ENCODE assay signal across 21 cellular contexts in genomic region chr1:223853748-223854147, GRCh38. TPM values are rescaled to one million over a fixed set of nuclear protein-coding genes. Genes with fewer than 3 reads are reported as not detected.
DNase-seq lines count a peak whose midpoint lies in the region; ATAC-seq and TF ChIP-seq lines count a peak whose summit lies in the region.
"Had no signal": no experiment of that assay in that cellular context is flagged by ENCODE, and none has a peak within 500 bp of the region (broad histone marks: within the 10 kb centered on the region; RNA-seq: fewer than 3 reads in every experiment).

No MANE protein-coding gene starts in this region.

- H3K4me1 ChIP-seq in DND-41 (ENCODE audit: insufficient read depth, low read length) (no peaks in the 10 kb centered on the region), MM.1S (ENCODE audit: low read length) (peaks cover 30% of the 10 kb centered on the region), tibial nerve (no peaks in the 10 kb centered on the region)

- H3K27ac ChIP-seq in DND-41 (ENCODE audit: low read length) (no peak overlapping the region), MM.1S (ENCODE audit: low read length) (no peak overlapping the region), tibial nerve (no peak overlapping the region)
- H3K27ac ChIP-seq: HL-60 had no signal

- H3K27me3 ChIP-seq in DND-41 (ENCODE audit: insufficient read depth, low read length, poor library complexity): peaks cover 5% of the 10 kb centered on the region
- H3K27me3 ChIP-seq in MM.1S (replicated peaks; ENCODE audit: insufficient read depth, low read length): no peaks in the 10 kb centered on the region
- H3K27me3 ChIP-seq in tibial nerve: no peaks in the 10 kb centered on the region

- no peak for TF ChIP-seq POLR2A in tibial nerve (IDR thresholded peaks at IDR 0.05)

- H3K9me3 ChIP-seq in DND-41 (ENCODE audit: insufficient read depth, low read length, severe bottlenecking): no peaks in the 10 kb centered on the region
- no peaks in the 10 kb centered on the region for H3K9me3 ChIP-seq in MM.1S (replicated peaks; ENCODE audit: insufficient read depth, low read length)
- H3K9me3 ChIP-seq in tibial nerve: no peaks in the 10 kb centered on the region

- peaks cover 12% of the 10 kb centered on the region for H3F3A ChIP-seq in MM.1S (ENCODE audit: insufficient read depth, low read length)

- no peaks in the 10 kb centered on the region for H3K79me2 ChIP-seq in DND-41 (ENCODE audit: insufficient read depth, low read length)
- no peaks in the 10 kb centered on the region for H3K79me2 ChIP-seq in MM.1S (ENCODE audit: low read length)

- H2AFZ ChIP-seq in DND-41 (ENCODE audit: low read depth, low read length) (no peak overlapping the region), MM.1S (ENCODE audit: low read length) (no peak overlapping the region)

- H3K4me3 ChIP-seq in DND-41 (ENCODE audit: low read depth in 1 of 2, low read length in 2 of 2) (no peak overlapping the region), MM.1S (ENCODE audit: low read length) (no peak overlapping the region), tibial nerve (no peak overlapping the region)

- TF ChIP-seq CTCF in DND-41 (IDR thresholded peaks at IDR 0.05; ENCODE audit: borderline replicate concordance, extremely low read depth, low read length, poor library complexity, severe bottlenecking): no peak
- no peak for TF ChIP-seq CTCF in MM.1S (IDR thresholded peaks at IDR 0.05; ENCODE audit: low read length)
- TF ChIP-seq CTCF in tibial nerve (IDR thresholded peaks at IDR 0.05): no peak

- H3K9ac ChIP-seq in DND-41 (ENCODE audit: low read depth, low read length): no peak overlapping the region
- no peak overlapping the region for H3K9ac ChIP-seq in MM.1S (ENCODE audit: low read length)

- WGBS in tibial nerve, 2 donors: 92 to 100% methylated on average over 1 of the region's 1 CpG

- H3K36me3 ChIP-seq in DND-41 (ENCODE audit: insufficient read depth, low read length) (no peaks in the 10 kb centered on the region), MM.1S (replicated peaks; ENCODE audit: insufficient read depth, low read length) (no peaks in the 10 kb centered on the region), tibial nerve (no peaks in the 10 kb centered on the region)

- no peaks in the 10 kb centered on the region for H4K20me1 ChIP-seq in DND-41 (ENCODE audit: insufficient read depth, low read length)
- no peaks in the 10 kb centered on the region for H4K20me1 ChIP-seq in MM.1S (ENCODE audit: insufficient read depth, low read length)

- DNase-seq in DND-41 (no peak), MM.1S (peak; percentile 55), tibial nerve (ENCODE audit: low spot score in 2 of 2) (no peak), NCI-H345 (lab: John Stamatoyannopoulos, UW) (no peak), NCI-H1105 treated with DMSO at 0.1 percent for 48 hours (lab: John Stamatoyannopoulos, UW) (no peak)
- DNase-seq: GF-D8, GOT3, KBM-7, NCI-H1092, NCI-H1436 treated with DMSO at 0.1 percent for 48 hours, NCI-H1930, NCI-H226, NCI-H526, PC-3, Right ventricle myocardium superior had no signal

- TF ChIP-seq EP300 in tibial nerve (IDR thresholded peaks at IDR 0.05): no peak

- ATAC-seq in DND-41 (ENCODE audit: insufficient read depth, low read depth) (0 out of 3 replicates have a peak, but pooled peaks have one; percentile 17), GM18511 (IDR thresholded peaks at IDR 0.05; ENCODE audit: unreplicated experiment) (peak; percentile 66), GM21619 (IDR thresholded peaks at IDR 0.05; ENCODE audit: unreplicated experiment) (peak; percentile 62), GM19395 (IDR thresholded peaks at IDR 0.05; ENCODE audit: unreplicated experiment) (no peak)
- ATAC-seq: HCT116, HepG2 had no signal

- no peaks in the 10 kb centered on the region for H3K9me2 ChIP-seq in MM.1S (replicated peaks; ENCODE audit: insufficient read depth, low read length)

- H3K4me2 ChIP-seq in DND-41 (ENCODE audit: insufficient read depth, low read length) (no peak overlapping the region), MM.1S (ENCODE audit: low read depth, low read length) (no peak overlapping the region)

RNA-seq across cellular contexts. Expression of gene TP53BP2, which starts 8.0 kb away (rescaled TPM):
- 10 to 100 TPM; 33.9 to 73.2 (median 52.3) TPM for total RNA-seq in tibial nerve
